Comparison of ENCODE assay signal across 1 cellular context in the genomic region with DNA sequence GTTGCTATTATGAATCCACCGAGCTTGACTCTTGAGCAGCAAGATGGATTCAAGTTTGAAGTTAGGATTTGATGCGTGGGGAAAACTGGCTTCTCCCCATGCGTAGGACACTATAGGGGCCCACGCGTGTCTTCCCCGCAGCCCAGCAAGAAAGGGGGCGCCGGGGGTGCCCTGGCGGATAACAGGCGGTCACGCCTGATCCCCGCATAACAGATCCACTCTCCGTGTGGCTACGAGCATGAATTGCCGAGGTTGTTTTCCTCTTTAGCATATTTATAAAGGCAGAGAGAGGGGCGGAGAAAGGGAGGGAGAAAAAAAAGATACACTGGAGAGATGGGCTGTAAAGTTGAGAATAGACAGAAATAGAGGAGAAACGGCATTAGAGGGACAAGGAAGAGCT.
TF ChIP-seq lines count a peak whose summit lies in the region.

No MANE protein-coding gene starts in this region.

TF ChIP-seq in WTC11, 78 proteins besides CTCF, POLR2A, EP300 and RAD21 (continued from another document):
- TF ChIP-seq, protein P1, sequence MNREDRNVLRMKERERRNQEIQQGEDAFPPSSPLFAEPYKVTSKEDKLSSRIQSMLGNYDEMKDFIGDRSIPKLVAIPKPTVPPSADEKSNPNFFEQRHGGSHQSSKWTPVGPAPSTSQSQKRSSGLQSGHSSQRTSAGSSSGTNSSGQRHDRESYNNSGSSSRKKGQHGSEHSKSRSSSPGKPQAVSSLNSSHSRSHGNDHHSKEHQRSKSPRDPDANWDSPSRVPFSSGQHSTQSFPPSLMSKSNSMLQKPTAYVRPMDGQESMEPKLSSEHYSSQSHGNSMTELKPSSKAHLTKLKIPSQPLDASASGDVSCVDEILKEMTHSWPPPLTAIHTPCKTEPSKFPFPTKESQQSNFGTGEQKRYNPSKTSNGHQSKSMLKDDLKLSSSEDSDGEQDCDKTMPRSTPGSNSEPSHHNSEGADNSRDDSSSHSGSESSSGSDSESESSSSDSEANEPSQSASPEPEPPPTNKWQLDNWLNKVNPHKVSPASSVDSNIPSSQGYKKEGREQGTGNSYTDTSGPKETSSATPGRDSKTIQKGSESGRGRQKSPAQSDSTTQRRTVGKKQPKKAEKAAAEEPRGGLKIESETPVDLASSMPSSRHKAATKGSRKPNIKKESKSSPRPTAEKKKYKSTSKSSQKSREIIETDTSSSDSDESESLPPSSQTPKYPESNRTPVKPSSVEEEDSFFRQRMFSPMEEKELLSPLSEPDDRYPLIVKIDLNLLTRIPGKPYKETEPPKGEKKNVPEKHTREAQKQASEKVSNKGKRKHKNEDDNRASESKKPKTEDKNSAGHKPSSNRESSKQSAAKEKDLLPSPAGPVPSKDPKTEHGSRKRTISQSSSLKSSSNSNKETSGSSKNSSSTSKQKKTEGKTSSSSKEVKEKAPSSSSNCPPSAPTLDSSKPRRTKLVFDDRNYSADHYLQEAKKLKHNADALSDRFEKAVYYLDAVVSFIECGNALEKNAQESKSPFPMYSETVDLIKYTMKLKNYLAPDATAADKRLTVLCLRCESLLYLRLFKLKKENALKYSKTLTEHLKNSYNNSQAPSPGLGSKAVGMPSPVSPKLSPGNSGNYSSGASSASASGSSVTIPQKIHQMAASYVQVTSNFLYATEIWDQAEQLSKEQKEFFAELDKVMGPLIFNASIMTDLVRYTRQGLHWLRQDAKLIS (CRISPR knock-in tag; IDR thresholded peaks at IDR 0.05; ENCODE audit: borderline replicate concordance): no peak
- no peak for TF ChIP-seq TCF7 (CRISPR knock-in tag; IDR thresholded peaks at IDR 0.05; ENCODE audit: low read depth)
- TF ChIP-seq, protein P2, sequence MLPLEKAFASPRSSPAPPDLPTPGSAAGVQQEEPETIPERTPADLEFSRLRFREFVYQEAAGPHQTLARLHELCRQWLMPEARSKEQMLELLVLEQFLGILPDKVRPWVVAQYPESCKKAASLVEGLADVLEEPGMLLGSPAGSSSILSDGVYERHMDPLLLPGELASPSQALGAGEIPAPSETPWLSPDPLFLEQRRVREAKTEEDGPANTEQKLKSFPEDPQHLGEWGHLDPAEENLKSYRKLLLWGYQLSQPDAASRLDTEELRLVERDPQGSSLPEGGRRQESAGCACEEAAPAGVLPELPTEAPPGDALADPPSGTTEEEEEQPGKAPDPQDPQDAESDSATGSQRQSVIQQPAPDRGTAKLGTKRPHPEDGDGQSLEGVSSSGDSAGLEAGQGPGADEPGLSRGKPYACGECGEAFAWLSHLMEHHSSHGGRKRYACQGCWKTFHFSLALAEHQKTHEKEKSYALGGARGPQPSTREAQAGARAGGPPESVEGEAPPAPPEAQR (CRISPR knock-in tag; IDR thresholded peaks at IDR 0.05): no peak
